Comparison of ENCODE assay signal across 8 cellular contexts in the genomic region with DNA sequence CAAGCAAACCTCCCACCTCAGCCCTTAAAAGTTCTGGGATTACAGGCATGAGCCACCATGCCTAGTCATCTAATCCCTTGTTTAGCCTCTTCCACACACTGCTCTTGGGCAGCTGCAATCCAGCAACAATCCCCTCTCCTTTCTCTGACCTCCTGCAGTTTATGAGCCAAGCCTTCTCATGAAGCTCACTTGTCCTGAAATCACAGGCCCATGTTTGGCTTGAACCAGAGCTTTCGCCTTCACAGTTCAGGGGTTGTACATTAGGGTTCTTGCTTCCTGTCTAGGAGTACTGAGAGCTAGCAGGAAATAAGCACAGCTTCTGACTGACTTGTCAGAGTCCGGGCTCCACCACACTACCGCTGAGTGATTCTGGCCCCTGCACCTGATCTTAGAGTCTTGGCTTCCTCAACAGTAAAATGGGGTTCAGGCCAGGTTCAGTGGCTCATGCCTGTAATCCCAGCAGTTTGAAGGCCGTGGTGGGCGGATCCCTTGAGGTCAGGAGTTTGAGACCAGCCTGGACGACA. TPM values are rescaled to one million over a fixed set of nuclear protein-coding genes. Genes with fewer than 3 reads are reported as not detected.
DNase-seq lines count a peak whose midpoint lies in the region; ATAC-seq, FAIRE-seq and TF ChIP-seq lines count a peak whose summit lies in the region.

No MANE protein-coding gene starts in this region.

- TF ChIP-seq CTCF in K562 (IDR thresholded peaks at IDR 0.05 in 2 of 3, conservative IDR thresholded peaks at IDR 0.05 in 1 of 3; ENCODE audit: insufficient read depth in 2 of 3, low read depth in 1 of 3, low read length in 3 of 3) (no peak), esophagus muscularis mucosa (IDR thresholded peaks at IDR 0.05) (no peak)

- POLR2A ChIA-PET in CD8-positive, alpha-beta memory T cell (lab: Charles Lee): interaction anchor here (0.5 kb wide), 1 partner anchor 23 kb away, joined by 4 read pairs; no protein-coding TSS in a partner anchor
- POLR2A ChIA-PET in K562 (lab: Yijun Ruan, JAX): interaction anchor here (0.5 to 3.7 kb wide), 14 partner anchors 10 to 219 kb away, joined by 3 to 49 read pairs (median 3); no protein-coding TSS in a partner anchor

- H2AFZ ChIP-seq in K562 (ENCODE audit: low read depth, low read length): peak overlapping the region; percentile 98

- ATAC-seq in GM21360 (IDR thresholded peaks at IDR 0.05; ENCODE audit: unreplicated experiment) (peak; percentile 81), HG03575 (IDR thresholded peaks at IDR 0.05; ENCODE audit: extremely low read depth, insufficient number of reproducible peaks, low FRiP score, unreplicated experiment) (peak; percentile 77), K562 (peak; percentile 35)

- no peaks in the 10 kb centered on the region for H4K20me1 ChIP-seq in K562 (replicated peaks; ENCODE audit: control insufficient read depth, insufficient read depth, low read length)

- H3K27ac Mint-ChIP-seq in CD8-positive, alpha-beta memory T cell: peak overlapping the region; percentile 69 to 96 (median 93)

- peaks cover 7 to 10% (median 7%) of the 10 kb centered on the region in 3 donors for H3K4me1 Mint-ChIP-seq in CD8-positive, alpha-beta memory T cell

- H3K4me3 ChIP-seq in CD8-positive, alpha-beta memory T cell (ENCODE audit: low read length): peak overlapping the region; percentile 17
- H3K4me3 ChIP-seq in K562 (no peak overlapping the region), esophagus muscularis mucosa (no peak overlapping the region)

- CTCF ChIA-PET in CD8-positive, alpha-beta memory T cell (lab: Charles Lee): interaction anchor here (0.7 to 1.5 kb wide), 6 partner anchors 22 to 144 kb away, joined by 3 to 7 read pairs (median 4); a partner anchor contains a TSS
- CTCF ChIA-PET in K562 (lab: Yijun Ruan, JAX; ENCODE audit: low intra/inter-chr PET ratio): no interaction called here

- peak overlapping the region in 2 of 7 donors; percentile 37 to 44 for H3K4me3 Mint-ChIP-seq in CD8-positive, alpha-beta memory T cell

- H3K36me3 ChIP-seq in CD8-positive, alpha-beta memory T cell (ENCODE audit: insufficient read depth, low read length): no peaks in the 10 kb centered on the region
- H3K36me3 ChIP-seq in K562 (ENCODE audit: control insufficient read depth, insufficient read depth, low read length) (no peaks in the 10 kb centered on the region), esophagus muscularis mucosa (no peaks in the 10 kb centered on the region)

- H3K27me3 Mint-ChIP-seq in CD8-positive, alpha-beta memory T cell: no peaks in the 10 kb centered on the region

- no peaks in the 10 kb centered on the region for H3K27me3 ChIP-seq in CD8-positive, alpha-beta memory T cell (ENCODE audit: insufficient read depth, low read length, poor library complexity, severe bottlenecking)
- H3K27me3 ChIP-seq in K562 (ENCODE audit: control insufficient read depth in 2 of 2, insufficient read depth in 2 of 2, low read length in 2 of 2) (no peaks in the 10 kb centered on the region), esophagus muscularis mucosa (no peaks in the 10 kb centered on the region)

- peaks cover 5% of the 10 kb centered on the region; the same call in 1 of the 3 replicates for H3K79me2 ChIP-seq in K562 (ENCODE audit: control insufficient read depth, insufficient read depth, low read length)

- intact Hi-C loops in K562 (cut with micrococcal nuclease) (no loop called here), esophagus muscularis mucosa (cut with DNase I) (no loop called here)

- peak overlapping the region; percentile 49 for H3K27ac ChIP-seq in CD8-positive, alpha-beta memory T cell (ENCODE audit: low read depth, low read length)
- H3K27ac ChIP-seq in K562 (ENCODE audit: extremely low read depth, low read depth, low read length) (peak overlapping the region; percentile 74), esophagus muscularis mucosa (replicated peaks in 1 of 4) (no peak overlapping the region)

- peak in 3 of 5 donors; percentile 29 to 50 (median 48) for DNase-seq in CD8-positive, alpha-beta memory T cell
- DNase-seq in K562 (ENCODE audit: extremely low read depth in 1 of 4, low spot score in 3 of 4): peak in 1 of 4 experiments; percentile 59
- no peak for DNase-seq in esophagus muscularis mucosa (ENCODE audit: extremely low spot score)
- no peak for DNase-seq in foreskin melanocyte
- no peak for DNase-seq in GM03348 (ENCODE audit: low spot score)
- no peak for DNase-seq in GOT3 (lab: John Stamatoyannopoulos, UW)

- no peaks in the 10 kb centered on the region for H3K9me3 ChIP-seq in CD8-positive, alpha-beta memory T cell (ENCODE audit: low read length)
- H3K9me3 ChIP-seq in K562 (replicated peaks; ENCODE audit: control insufficient read depth, insufficient read depth, low read depth, low read length): no peaks in the 10 kb centered on the region
- no peaks in the 10 kb centered on the region for H3K9me3 ChIP-seq in esophagus muscularis mucosa

- no peak; the same call in 1 of the 2 replicates for TF ChIP-seq EP300 in K562 (IDR thresholded peaks at IDR 0.05; ENCODE audit: low read length)
- no peak for TF ChIP-seq EP300 in esophagus muscularis mucosa (IDR thresholded peaks at IDR 0.05)

- H3K9me1 ChIP-seq in K562 (ENCODE audit: control insufficient read depth, insufficient read depth, low read length): no peaks in the 10 kb centered on the region

- no peak for FAIRE-seq in K562 (lab: Jason Lieb, UNC)

- H3K4me1 ChIP-seq in CD8-positive, alpha-beta memory T cell (ENCODE audit: insufficient read depth, low read length): peaks cover 12% of the 10 kb centered on the region
- H3K4me1 ChIP-seq in K562 (replicated peaks in 1 of 2; ENCODE audit: control insufficient read depth in 2 of 2, insufficient read depth in 2 of 2, low read length in 2 of 2) (peaks cover 61 to 62% of the 10 kb centered on the region in 2 experiments), esophagus muscularis mucosa (no peaks in the 10 kb centered on the region)

- no peaks in the 10 kb centered on the region for H3K9me3 Mint-ChIP-seq in CD8-positive, alpha-beta memory T cell

- peak overlapping the region; percentile 18 to 57; a peak in 3 of 4 replicates for H3K9ac ChIP-seq in K562 (ENCODE audit: insufficient read depth in 1 of 2, low read depth in 2 of 2, low read length in 2 of 2)

- TF ChIP-seq POLR2A in K562 (conservative IDR thresholded peaks at IDR 0.05) (no peak), esophagus muscularis mucosa (IDR thresholded peaks at IDR 0.05; ENCODE audit: low read depth) (no peak)

- BruUV-seq in K562 (replicated peaks; lab: Mats Ljungman, UMichigan): no TSS peak

- H3K36me3 Mint-ChIP-seq in CD8-positive, alpha-beta memory T cell: no peaks in the 10 kb centered on the region

- H3K4me2 ChIP-seq in K562 (ENCODE audit: insufficient read depth, low read length): peak overlapping the region; percentile 17; the same call in 1 of the 2 replicates

- 48% methylated on average over 6 of the region's 6 CpGs for WGBS in K562 (ENCODE audit: insufficient coverage, low coverage, missing lambda C conversion rate)
- WGBS in esophagus muscularis mucosa: 92% methylated on average over 6 of the region's 6 CpGs

- no peak for TF ChIP-seq RAD21 in K562 (CRISPR knock-in tag; conservative IDR thresholded peaks at IDR 0.05 in 1 of 2, IDR thresholded peaks at IDR 0.05 in 1 of 2)

- in situ Hi-C loops in K562 (cut with MboI): no loop called here

RNA-seq across cellular contexts. Expression of a gene that starts 16.3 kb away (rescaled TPM):
- total RNA-seq in CD8-positive, alpha-beta memory T cell: 10 to 100 TPM; 84.1 to 86.2 TPM
- polyA plus RNA-seq in CD8-positive, alpha-beta memory T cell: 44.7 TPM
- 47.5 and 136 TPM in 2 replicates for total RNA-seq in K562 (2011; cell fraction: chromatin; rRNA removed; ENCODE audit: low replicate concordance)
- total RNA-seq in K562 (2011; cell fraction: nucleolus; rRNA removed): 90.7 and 91.3 TPM in 2 replicates
- 66.9 and 68.4 TPM in 2 replicates for total RNA-seq in K562 (2011; cell fraction: nucleoplasm; rRNA removed)
- total RNA-seq in K562 (2014; rRNA removed) (65.2 and 82.2 TPM in 2 replicates), K562 (2014; rRNA removed; fragmentation: Illumina TruSeq; extraction: Trizol) (35.9 and 37.5 TPM in 2 replicates), K562 (2015; rRNA removed; fragmentation: Illumina TruSeq; extraction: Trizol) (42.2 and 44.8 TPM in 2 replicates), K562 (2021) (97.5 and 98.3 TPM in 2 replicates), esophagus muscularis mucosa (10 to 100 TPM; 24.5 to 38.0 (median 27.7) TPM)
- polyA plus RNA-seq in K562 (2011; rRNA removed) (123 and 132 TPM in 2 replicates), K562 (2014; fragmentation: Illumina TruSeq; extraction: Trizol) (143 and 149 TPM in 2 replicates), K562 (2014; fragmentation: Nextera tagmentation; extraction: Ambion mirVana) (100 to 1,000 TPM; 306 to 351 TPM), K562 (2014; rRNA removed) (106 and 135 TPM in 2 replicates)
- 145 and 255 TPM in 2 replicates for polyA plus RNA-seq in K562 (2011; cell fraction: cytosol; rRNA removed)
- polyA plus RNA-seq in K562 (2011; cell fraction: nucleus; rRNA removed): 106 and 137 TPM in 2 replicates
- 90.4 and 103 TPM in 2 replicates for polyA plus RNA-seq in K562 (2012)
- polyA minus RNA-seq in K562 (2011; rRNA and poly(A)+ RNA removed): 74.6 and 135 TPM in 2 replicates
- polyA minus RNA-seq in K562 (2011; cell fraction: cytosol; rRNA and poly(A)+ RNA removed): 72.4 and 111 TPM in 2 replicates
- polyA minus RNA-seq in K562 (2011; cell fraction: nucleus; rRNA and poly(A)+ RNA removed): 45.1 and 67.7 TPM in 2 replicates

RNA-seq across cellular contexts. Expression of a gene that starts 26.4 kb away (rescaled TPM):
- total RNA-seq in CD8-positive, alpha-beta memory T cell: 100 to 1,000 TPM; 113 to 115 TPM
- polyA plus RNA-seq in CD8-positive, alpha-beta memory T cell: 268 TPM
- total RNA-seq in K562 (2011; cell fraction: chromatin; rRNA removed; ENCODE audit: low replicate concordance): 71.3 and 104 TPM in 2 replicates
- 66.8 and 70.7 TPM in 2 replicates for total RNA-seq in K562 (2011; cell fraction: nucleolus; rRNA removed)
- total RNA-seq in K562 (2011; cell fraction: nucleoplasm; rRNA removed): 69.2 and 74.4 TPM in 2 replicates
- total RNA-seq in K562 (2014; rRNA removed) (41.7 and 47.7 TPM in 2 replicates), K562 (2014; rRNA removed; fragmentation: Illumina TruSeq; extraction: Trizol) (22.8 and 28.5 TPM in 2 replicates), K562 (2015; rRNA removed; fragmentation: Illumina TruSeq; extraction: Trizol) (38.1 and 40.6 TPM in 2 replicates), K562 (2021) (138 and 143 TPM in 2 replicates), esophagus muscularis mucosa (10 to 100 TPM; 60.2 to 94.8 (median 86.0) TPM)
- polyA plus RNA-seq in K562 (2011; rRNA removed) (90.8 and 99.7 TPM in 2 replicates), K562 (2014; fragmentation: Illumina TruSeq; extraction: Trizol) (87.8 and 95.5 TPM in 2 replicates), K562 (2014; fragmentation: Nextera tagmentation; extraction: Ambion mirVana) (10 to 100 TPM; 17.5 to 30.1 TPM), K562 (2014; rRNA removed) (72.2 and 72.7 TPM in 2 replicates)
- polyA plus RNA-seq in K562 (2011; cell fraction: cytosol; rRNA removed): 118 and 151 TPM in 2 replicates
- 86.5 and 110 TPM in 2 replicates for polyA plus RNA-seq in K562 (2011; cell fraction: nucleus; rRNA removed)
- polyA plus RNA-seq in K562 (2012): 106 and 168 TPM in 2 replicates
- polyA minus RNA-seq in K562 (2011; rRNA and poly(A)+ RNA removed): 114 and 143 TPM in 2 replicates
- 86.6 and 88.6 TPM in 2 replicates for polyA minus RNA-seq in K562 (2011; cell fraction: cytosol; rRNA and poly(A)+ RNA removed)
- 16.2 and 18.3 TPM in 2 replicates for polyA minus RNA-seq in K562 (2011; cell fraction: nucleus; rRNA and poly(A)+ RNA removed)

RNA-seq across cellular contexts. Expression of a gene that starts 28.5 kb away (rescaled TPM):
- 10 to 100 TPM; 20.6 to 21.5 TPM for total RNA-seq in CD8-positive, alpha-beta memory T cell
- 19.3 TPM for polyA plus RNA-seq in CD8-positive, alpha-beta memory T cell
- 115 and 118 TPM in 2 replicates for total RNA-seq in K562 (2011; cell fraction: chromatin; rRNA removed; ENCODE audit: low replicate concordance)
- 34.0 and 45.9 TPM in 2 replicates for total RNA-seq in K562 (2011; cell fraction: nucleolus; rRNA removed)
- total RNA-seq in K562 (2011; cell fraction: nucleoplasm; rRNA removed): 86.2 and 134 TPM in 2 replicates
- total RNA-seq in K562 (2014; rRNA removed) (7.4 and 14.0 TPM in 2 replicates), K562 (2014; rRNA removed; fragmentation: Illumina TruSeq; extraction: Trizol) (7.5 and 8.5 TPM in 2 replicates), K562 (2015; rRNA removed; fragmentation: Illumina TruSeq; extraction: Trizol) (8.5 TPM in 2 replicates), K562 (2021) (31.1 and 32.9 TPM in 2 replicates), esophagus muscularis mucosa (10 to 100 TPM; 15.9 to 48.1 (median 30.3) TPM)
- polyA plus RNA-seq in K562 (2011; rRNA removed) (7.3 and 8.3 TPM in 2 replicates), K562 (2014; fragmentation: Illumina TruSeq; extraction: Trizol) (34.5 and 34.6 TPM in 2 replicates), K562 (2014; fragmentation: Nextera tagmentation; extraction: Ambion mirVana) (1 to 10 TPM; 4.0 to 6.7 TPM), K562 (2014; rRNA removed) (10.9 TPM in 2 replicates)
- 11.9 and 18.3 TPM in 2 replicates for polyA plus RNA-seq in K562 (2011; cell fraction: cytosol; rRNA removed)
- polyA plus RNA-seq in K562 (2011; cell fraction: nucleus; rRNA removed): 10.0 and 18.6 TPM in 2 replicates
- polyA plus RNA-seq in K562 (2012): 21.1 and 26.3 TPM in 2 replicates
- polyA minus RNA-seq in K562 (2011; rRNA and poly(A)+ RNA removed): 17.9 and 18.4 TPM in 2 replicates
- 20.8 and 24.7 TPM in 2 replicates for polyA minus RNA-seq in K562 (2011; cell fraction: cytosol; rRNA and poly(A)+ RNA removed)
- polyA minus RNA-seq in K562 (2011; cell fraction: nucleus; rRNA and poly(A)+ RNA removed): 7.1 and 7.9 TPM in 2 replicates

RNA-seq across cellular contexts. Expression of a gene that starts 31.8 kb away (rescaled TPM):
- total RNA-seq in CD8-positive, alpha-beta memory T cell: 10 to 100 TPM; 32.6 to 34.7 TPM
- polyA plus RNA-seq in CD8-positive, alpha-beta memory T cell: 26.5 TPM
- total RNA-seq in K562 (2011; cell fraction: chromatin; rRNA removed; ENCODE audit: low replicate concordance): 64.4 and 82.9 TPM in 2 replicates
- 76.9 and 79.7 TPM in 2 replicates for total RNA-seq in K562 (2011; cell fraction: nucleolus; rRNA removed)
- total RNA-seq in K562 (2011; cell fraction: nucleoplasm; rRNA removed): 79.7 and 82.1 TPM in 2 replicates
- total RNA-seq in K562 (2014; rRNA removed) (52.3 and 56.7 TPM in 2 replicates), K562 (2014; rRNA removed; fragmentation: Illumina TruSeq; extraction: Trizol) (21.5 and 25.2 TPM in 2 replicates), K562 (2015; rRNA removed; fragmentation: Illumina TruSeq; extraction: Trizol) (31.2 and 33.5 TPM in 2 replicates), K562 (2021) (39.5 and 42.4 TPM in 2 replicates), esophagus muscularis mucosa (10 to 100 TPM in 1 of 4 donors, 1 to 10 TPM in 3; 3.7 to 14.2 (median 5.9) TPM)
- polyA plus RNA-seq in K562 (2011; rRNA removed) (26.9 and 36.3 TPM in 2 replicates), K562 (2014; fragmentation: Illumina TruSeq; extraction: Trizol) (30.2 and 32.3 TPM in 2 replicates), K562 (2014; fragmentation: Nextera tagmentation; extraction: Ambion mirVana) (under 1 TPM in 1 of 2 experiments, not detected in 1; 0.32 TPM), K562 (2014; rRNA removed) (44.9 and 53.3 TPM in 2 replicates)
- polyA plus RNA-seq in K562 (2011; cell fraction: cytosol; rRNA removed): 40.5 and 70.4 TPM in 2 replicates
- 24.6 and 32.8 TPM in 2 replicates for polyA plus RNA-seq in K562 (2011; cell fraction: nucleus; rRNA removed)
- polyA plus RNA-seq in K562 (2012): 19.4 and 24.0 TPM in 2 replicates
- 25.0 and 26.0 TPM in 2 replicates for polyA minus RNA-seq in K562 (2011; rRNA and poly(A)+ RNA removed)
- polyA minus RNA-seq in K562 (2011; cell fraction: cytosol; rRNA and poly(A)+ RNA removed): 14.7 and 20.7 TPM in 2 replicates
- polyA minus RNA-seq in K562 (2011; cell fraction: nucleus; rRNA and poly(A)+ RNA removed): 16.6 and 16.9 TPM in 2 replicates

Comparison
In these comparisons a context has a peak if more than half of its experiments do, and no peak if none do; other contexts are left out.
1. DNase-seq: peak in CD8-positive, alpha-beta memory T cell (3 of 5); none in esophagus muscularis mucosa (single experiment), foreskin melanocyte (single experiment), GM03348 (single experiment) and GOT3 (single experiment).
2. H3K27ac ChIP-seq: peak in CD8-positive, alpha-beta memory T cell (single experiment) and K562 (single experiment); none in esophagus muscularis mucosa (0 of 4).
3. Peak in every context shown above with its lines, with median percentiles within 50 percentile points of each other: ATAC-seq.